ENCODE assay signal across 17 cellular contexts in the genomic region with DNA sequence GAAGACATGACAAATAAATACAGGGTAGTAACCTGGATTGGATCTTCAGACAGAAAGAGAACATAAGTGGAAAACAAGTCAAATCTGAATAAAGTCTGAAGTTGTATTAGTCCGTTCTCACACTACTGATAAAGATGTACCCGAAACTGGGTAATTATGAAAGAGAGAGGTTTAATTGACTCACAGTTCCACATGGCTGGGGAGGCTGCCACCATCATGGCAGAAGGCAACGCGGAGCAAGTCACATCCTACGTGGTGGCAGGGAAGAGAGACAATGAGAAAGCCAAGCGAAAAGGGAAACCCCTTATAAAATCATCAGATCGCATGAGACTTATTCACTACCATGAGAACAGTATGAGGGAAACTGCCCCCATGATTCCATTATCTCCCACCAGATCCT.
A peak's percentile ranks its signal among the peaks of the same experiment; 100 is the strongest.
DNase-seq lines count a peak whose midpoint lies in the region; ATAC-seq, FAIRE-seq and TF ChIP-seq lines count a peak whose summit lies in the region.
"Had no signal": no experiment of that assay in that cellular context is flagged by ENCODE, and none has a peak within 500 bp of the region (broad histone marks: within the 10 kb centered on the region; RNA-seq: fewer than 3 reads in every experiment).

No MANE protein-coding gene starts in this region.

- H3K27ac Mint-ChIP-seq in T-helper 2 cell treated with Interferon-gamma antibody and Interleukin-4, amounts not matched to agents 5 μg/mL and 100 μg/mL, for 36 hours, result no peak overlapping the region
- H3K27ac Mint-ChIP-seq: CD4-positive, alpha-beta memory T cell had no signal

- SMC1A ChIA-PET in GM12878 (lab: Charles Lee; ENCODE audit: uncharacterized antibody, unreplicated experiment), result interaction anchor here (1.1 kb wide), 1 partner anchor 11 kb away, joined by 3 read pairs; no protein-coding TSS in a partner anchor

- H3K9ac ChIP-seq in GM12878 (ENCODE audit: control insufficient read depth, insufficient read depth, low read length), result no peak overlapping the region

- peak; percentile 59 for ATAC-seq in GM12878
- ATAC-seq in body of pancreas, result no peak
- ATAC-seq: A549, HepG2 had no signal

- H3K4me2 ChIP-seq in GM12878 (ENCODE audit: control insufficient read depth, insufficient read depth), result no peak overlapping the region
- H3K4me2 ChIP-seq: A549 had no signal

- H3K36me3 ChIP-seq in GM12878 (ENCODE audit: control insufficient read depth in 2 of 2, insufficient read depth in 2 of 2, low read length in 1 of 2), result no peaks in the 10 kb centered on the region
- H3K36me3 ChIP-seq in body of pancreas (replicated peaks in 1 of 2; ENCODE audit: insufficient read depth in 1 of 2, low read depth in 2 of 2), result no peaks in the 10 kb centered on the region
- H3K36me3 ChIP-seq: BE2C, HAP-1 had no signal

- no peaks in the 10 kb centered on the region for H3K27me3 ChIP-seq in GM12878 (replicated peaks in 1 of 2; ENCODE audit: control insufficient read depth in 2 of 2, insufficient read depth in 2 of 2, low read length in 1 of 2)
- no peaks in the 10 kb centered on the region for H3K27me3 ChIP-seq in body of pancreas
- H3K27me3 ChIP-seq: BE2C had no signal

- RAD21 ChIA-PET in GM12878 (lab: Charles Lee; ENCODE audit: unreplicated experiment), result no interaction called here

- TF ChIP-seq RAD21 in GM12878 (IDR thresholded peaks at IDR 0.05; ENCODE audit: insufficient read depth, low read depth, low read length), result no peak

- H3K4me3 Mint-ChIP-seq in T-helper 2 cell treated with Interferon-gamma antibody and Interleukin-4, amounts not matched to agents 5 μg/mL and 100 μg/mL, for 36 hours, result no peak overlapping the region
- H3K4me3 Mint-ChIP-seq: CD4-positive, alpha-beta memory T cell had no signal

- H3K27me3 Mint-ChIP-seq in T-helper 2 cell treated with Interferon-gamma antibody and Interleukin-4, amounts not matched to agents 5 μg/mL and 100 μg/mL, for 36 hours (ENCODE audit: low read depth), result peaks cover 7% of the 10 kb centered on the region

- H3K9me3 ChIP-seq in GM12878 (replicated peaks; ENCODE audit: control insufficient read depth, insufficient read depth, low read length), result no peaks in the 10 kb centered on the region; the same call in 2 of the 3 replicates
- H3K9me3 ChIP-seq in body of pancreas, result no peaks in the 10 kb centered on the region
- H3K9me3 ChIP-seq: A549, BE2C, HAP-1 had no signal

- POLR2A ChIA-PET in GM12878 (lab: Charles Lee), result no interaction called here

- peak overlapping the region; percentile 30; the same call in 1 of the 2 replicates for H2AFZ ChIP-seq in GM12878 (ENCODE audit: control insufficient read depth, low read depth, low read length)

- TF ChIP-seq EP300 in GM12878 (IDR thresholded peaks at IDR 0.05; ENCODE audit: borderline replicate concordance in 1 of 2, control insufficient read depth in 1 of 2, low read depth in 2 of 2, low read length in 2 of 2), result no peak

- H3K9me3 Mint-ChIP-seq in T-helper 2 cell treated with Interferon-gamma antibody and Interleukin-4, amounts not matched to agents 5 μg/mL and 100 μg/mL, for 36 hours, result no peaks in the 10 kb centered on the region
- H3K9me3 Mint-ChIP-seq: CD4-positive, alpha-beta memory T cell had no signal

- in situ Hi-C loops in GM12878 (cut with MboI), result no loop called here

- CTCF ChIA-PET in GM12878 (lab: Yijun Ruan, JAX), result no interaction called here

- 13% methylated on average over 7 of the region's 7 CpGs for WGBS in GM12878 (ENCODE audit: insufficient coverage, insufficient replicate concordance, low lambda C conversion rate, missing lambda C conversion rate)
- 79 to 85% methylated on average over 7 of the region's 7 CpGs for WGBS in body of pancreas, 2 donors

- no peak overlapping the region for H3K4me3 ChIP-seq in GM12878
- no peak overlapping the region for H3K4me3 ChIP-seq in body of pancreas
- H3K4me3 ChIP-seq: A549, HAP-1 had no signal

- H3K4me1 ChIP-seq in GM12878 (ENCODE audit: control insufficient read depth, insufficient read depth, low read length) (no peaks in the 10 kb centered on the region), body of pancreas (no peaks in the 10 kb centered on the region)
- H3K4me1 ChIP-seq: BE2C had no signal

- FAIRE-seq in GM12878 (lab: Jason Lieb, UNC), result no peak
- FAIRE-seq: A549, GM12892, H1, HepG2, HTR-8/SVneo had no signal

- H3K27ac ChIP-seq in GM12878 (ENCODE audit: control insufficient read depth, insufficient read depth) (no peak overlapping the region), body of pancreas (no peak overlapping the region)
- H3K27ac ChIP-seq: A549, C4-2B had no signal

- H4K20me1 ChIP-seq in GM12878 (ENCODE audit: control insufficient read depth, insufficient read depth), result no peaks in the 10 kb centered on the region

- no peaks in the 10 kb centered on the region for H3K79me2 ChIP-seq in GM12878 (ENCODE audit: control insufficient read depth, insufficient read depth, low read length)

- no peaks in the 10 kb centered on the region for H3K36me3 Mint-ChIP-seq in T-helper 2 cell treated with Interferon-gamma antibody and Interleukin-4, amounts not matched to agents 5 μg/mL and 100 μg/mL, for 36 hours (ENCODE audit: low read depth)
- H3K36me3 Mint-ChIP-seq: CD4-positive, alpha-beta memory T cell had no signal

- DNase-seq in activated T-cell treated with anti-CD3 and anti-CD28 coated beads for 48 hours (ENCODE audit: low read depth), result peak; percentile 4
- no peak for DNase-seq in activated T-cell treated with anti-CD3 and anti-CD28 coated beads, Interleukin-2, amount 50 U/mL, for 1 hour
- peak; percentile 2 for DNase-seq in stimulated activated naive CD4-positive, alpha-beta T cell treated with Interleukin-2 at 50 U/mL for 16 hours (lab: John Stamatoyannopoulos, UW)
- DNase-seq in stimulated activated naive CD4-positive, alpha-beta T cell (lab: John Stamatoyannopoulos, UW), result no peak
- no peak for DNase-seq in GM12878 (ENCODE audit: low read depth, low spot score)
- no peak for DNase-seq in body of pancreas
- no peak for DNase-seq in T-helper 2 cell treated with Interferon-gamma antibody and Interleukin-4, amounts not matched to agents 5 μg/mL and 100 μg/mL, for 36 hours (ENCODE audit: low spot score)
- DNase-seq: BE2C; CD4-positive, alpha-beta memory T cell; DMS79 had no signal

- TF ChIP-seq POLR2A in GM12878 (IDR thresholded peaks at IDR 0.05; ENCODE audit: low read depth, low read length) (no peak), body of pancreas (IDR thresholded peaks at IDR 0.05) (no peak)

- no peaks in the 10 kb centered on the region for H3K4me1 Mint-ChIP-seq in T-helper 2 cell treated with Interferon-gamma antibody and Interleukin-4, amounts not matched to agents 5 μg/mL and 100 μg/mL, for 36 hours (ENCODE audit: low read depth)

- no TSS peak for BruUV-seq in GM12878 (replicated peaks; lab: Mats Ljungman, UMichigan)

- intact Hi-C loops in GM12878 (cut with micrococcal nuclease; ENCODE audit: unreplicated experiment) (no loop called here), body of pancreas (cut with DNase I) (no loop called here)

- TF ChIP-seq CTCF in GM12878 (IDR thresholded peaks at IDR 0.05 in 2 of 3, conservative IDR thresholded peaks at IDR 0.05 in 1 of 3; ENCODE audit: control insufficient read depth in 2 of 3, extremely low read depth in 1 of 3, insufficient read depth in 1 of 3, low read depth in 3 of 3, low read length in 3 of 3), result no peak
- no peak for TF ChIP-seq CTCF in body of pancreas (IDR thresholded peaks at IDR 0.05)

TF ChIP-seq in GM12878, 131 proteins besides CTCF, POLR2A, EP300 and RAD21 (continues in another document):
- TF ChIP-seq LARP7 (IDR thresholded peaks at IDR 0.05) (no peak), NR2F1 (conservative IDR thresholded peaks at IDR 0.05) (no peak), NFIC (IDR thresholded peaks at IDR 0.05; ENCODE audit: low read depth, low read length) (no peak), NFYA (IDR thresholded peaks at IDR 0.05; ENCODE audit: borderline replicate concordance, low read depth, low read length) (no peak), CBFB (IDR thresholded peaks at IDR 0.05; ENCODE audit: low read depth) (no peak), IRF4 (IDR thresholded peaks at IDR 0.05; ENCODE audit: low read depth, low read length) (no peak), SMAD5 (IDR thresholded peaks at IDR 0.05; ENCODE audit: low read depth) (no peak)
- TF ChIP-seq, protein P1, sequence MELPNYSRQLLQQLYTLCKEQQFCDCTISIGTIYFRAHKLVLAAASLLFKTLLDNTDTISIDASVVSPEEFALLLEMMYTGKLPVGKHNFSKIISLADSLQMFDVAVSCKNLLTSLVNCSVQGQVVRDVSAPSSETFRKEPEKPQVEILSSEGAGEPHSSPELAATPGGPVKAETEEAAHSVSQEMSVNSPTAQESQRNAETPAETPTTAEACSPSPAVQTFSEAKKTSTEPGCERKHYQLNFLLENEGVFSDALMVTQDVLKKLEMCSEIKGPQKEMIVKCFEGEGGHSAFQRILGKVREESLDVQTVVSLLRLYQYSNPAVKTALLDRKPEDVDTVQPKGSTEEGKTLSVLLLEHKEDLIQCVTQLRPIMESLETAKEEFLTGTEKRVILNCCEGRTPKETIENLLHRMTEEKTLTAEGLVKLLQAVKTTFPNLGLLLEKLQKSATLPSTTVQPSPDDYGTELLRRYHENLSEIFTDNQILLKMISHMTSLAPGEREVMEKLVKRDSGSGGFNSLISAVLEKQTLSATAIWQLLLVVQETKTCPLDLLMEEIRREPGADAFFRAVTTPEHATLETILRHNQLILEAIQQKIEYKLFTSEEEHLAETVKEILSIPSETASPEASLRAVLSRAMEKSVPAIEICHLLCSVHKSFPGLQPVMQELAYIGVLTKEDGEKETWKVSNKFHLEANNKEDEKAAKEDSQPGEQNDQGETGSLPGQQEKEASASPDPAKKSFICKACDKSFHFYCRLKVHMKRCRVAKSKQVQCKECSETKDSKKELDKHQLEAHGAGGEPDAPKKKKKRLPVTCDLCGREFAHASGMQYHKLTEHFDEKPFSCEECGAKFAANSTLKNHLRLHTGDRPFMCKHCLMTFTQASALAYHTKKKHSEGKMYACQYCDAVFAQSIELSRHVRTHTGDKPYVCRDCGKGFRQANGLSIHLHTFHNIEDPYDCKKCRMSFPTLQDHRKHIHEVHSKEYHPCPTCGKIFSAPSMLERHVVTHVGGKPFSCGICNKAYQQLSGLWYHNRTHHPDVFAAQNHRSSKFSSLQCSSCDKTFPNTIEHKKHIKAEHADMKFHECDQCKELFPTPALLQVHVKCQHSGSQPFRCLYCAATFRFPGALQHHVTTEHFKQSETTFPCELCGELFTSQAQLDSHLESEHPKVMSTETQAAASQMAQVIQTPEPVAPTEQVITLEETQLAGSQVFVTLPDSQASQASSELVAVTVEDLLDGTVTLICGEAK (IDR thresholded peaks at IDR 0.05; ENCODE audit: borderline replicate concordance), result no peak

Comparison
In these comparisons a context has a peak if more than half of its experiments do, and no peak if none do; other contexts are left out.
1. DNase-seq: peak in activated T-cell treated with anti-CD3 and anti-CD28 coated beads for 48 hours (single experiment) and stimulated activated naive CD4-positive, alpha-beta T cell treated with Interleukin-2 at 50 U/mL for 16 hours (single experiment); none in activated T-cell treated with anti-CD3 and anti-CD28 coated beads, Interleukin-2, amount 50 U/mL, for 1 hour (single experiment), stimulated activated naive CD4-positive, alpha-beta T cell (0 of 6), GM12878 (single experiment), body of pancreas (0 of 4) and T-helper 2 cell treated with Interferon-gamma antibody and Interleukin-4, amounts not matched to agents 5 μg/mL and 100 μg/mL, for 36 hours (single experiment).